In genomic region chr6:34226066-34226465, GRCh38 we compare ENCODE assay signal across 2 cellular contexts.
TF ChIP-seq lines count a peak whose summit lies in the region.

No MANE protein-coding gene starts in this region.

TF ChIP-seq in HCT116, 20 proteins besides CTCF, POLR2A, EP300 and RAD21:
- TF ChIP-seq ZFX (IDR thresholded peaks at IDR 0.05) (no peak), CEBPB (IDR thresholded peaks at IDR 0.05; ENCODE audit: low read depth) (no peak), EGR1 (IDR thresholded peaks at IDR 0.05; ENCODE audit: low read depth) (no peak), SRF (IDR thresholded peaks at IDR 0.05; ENCODE audit: low read depth) (no peak), MAX (IDR thresholded peaks at IDR 0.05) (no peak), FOSL1 (IDR thresholded peaks at IDR 0.05; ENCODE audit: low read depth) (no peak), CBX3 (IDR thresholded peaks at IDR 0.05; ENCODE audit: low read depth) (no peak), TCF7L2 (IDR thresholded peaks at IDR 0.05; ENCODE audit: borderline replicate concordance, extremely low read depth, insufficient read depth, insufficient read length) (no peak), YY1 (IDR thresholded peaks at IDR 0.05; ENCODE audit: extremely low read depth, insufficient replicate concordance, low read depth, low read length) (no peak), JUND (IDR thresholded peaks at IDR 0.05) (no peak), SP1 (IDR thresholded peaks at IDR 0.05; ENCODE audit: low read depth) (no peak), EZH2phosphoT487 (IDR thresholded peaks at IDR 0.05; ENCODE audit: borderline replicate concordance) (no peak)
- TF ChIP-seq, protein P1, sequence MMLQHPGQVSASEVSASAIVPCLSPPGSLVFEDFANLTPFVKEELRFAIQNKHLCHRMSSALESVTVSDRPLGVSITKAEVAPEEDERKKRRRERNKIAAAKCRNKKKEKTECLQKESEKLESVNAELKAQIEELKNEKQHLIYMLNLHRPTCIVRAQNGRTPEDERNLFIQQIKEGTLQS (IDR thresholded peaks at IDR 0.05), result no peak

TF ChIP-seq in H1, 55 proteins besides CTCF, POLR2A, EP300 and RAD21:
- TF ChIP-seq SUZ12 (IDR thresholded peaks at IDR 0.05; ENCODE audit: low read length), result no peak
- no peak for TF ChIP-seq KDM5A (IDR thresholded peaks at IDR 0.05; ENCODE audit: low read length)
- TF ChIP-seq SP4 (IDR thresholded peaks at IDR 0.05; ENCODE audit: low read length), result no peak
- TF ChIP-seq RFX5 (IDR thresholded peaks at IDR 0.05; ENCODE audit: borderline replicate concordance, low read depth, low read length), result no peak
- TF ChIP-seq SIRT6 (IDR thresholded peaks at IDR 0.05; ENCODE audit: low read length), result no peak
- TF ChIP-seq, protein P1 (IDR thresholded peaks at IDR 0.05; ENCODE audit: insufficient read depth, low read depth, low read length), result no peak
- TF ChIP-seq JUN (IDR thresholded peaks at IDR 0.05; ENCODE audit: low read depth, low read length), result no peak
- TF ChIP-seq HDAC2 (IDR thresholded peaks at IDR 0.05; ENCODE audit: borderline replicate concordance in 1 of 2, low read depth in 2 of 2, low read length in 2 of 2), result no peak
- no peak for TF ChIP-seq ASH2L (IDR thresholded peaks at IDR 0.05; ENCODE audit: low read length)
- TF ChIP-seq GABPA (IDR thresholded peaks at IDR 0.05; ENCODE audit: borderline replicate concordance, insufficient read depth, low read length), result no peak
- TF ChIP-seq ZNF274 (IDR thresholded peaks at IDR 0.05; ENCODE audit: borderline replicate concordance, extremely low read depth, low read length), result no peak
- TF ChIP-seq CHD1 (IDR thresholded peaks at IDR 0.05; ENCODE audit: low read depth, low read length), result no peak
- no peak for TF ChIP-seq RNF2 (IDR thresholded peaks at IDR 0.05; ENCODE audit: borderline replicate concordance, low read depth, low read length, missing control alignments, poor library complexity, severe bottlenecking)
- no peak for TF ChIP-seq RXRA (IDR thresholded peaks at IDR 0.05; ENCODE audit: insufficient read depth, low read depth, low read length)
- TF ChIP-seq, protein P2, sequence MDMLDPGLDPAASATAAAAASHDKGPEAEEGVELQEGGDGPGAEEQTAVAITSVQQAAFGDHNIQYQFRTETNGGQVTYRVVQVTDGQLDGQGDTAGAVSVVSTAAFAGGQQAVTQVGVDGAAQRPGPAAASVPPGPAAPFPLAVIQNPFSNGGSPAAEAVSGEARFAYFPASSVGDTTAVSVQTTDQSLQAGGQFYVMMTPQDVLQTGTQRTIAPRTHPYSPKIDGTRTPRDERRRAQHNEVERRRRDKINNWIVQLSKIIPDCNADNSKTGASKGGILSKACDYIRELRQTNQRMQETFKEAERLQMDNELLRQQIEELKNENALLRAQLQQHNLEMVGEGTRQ (IDR thresholded peaks at IDR 0.05; ENCODE audit: low read length), result no peak
